ENCODE assay signal across 9 cellular contexts in the genomic region with DNA sequence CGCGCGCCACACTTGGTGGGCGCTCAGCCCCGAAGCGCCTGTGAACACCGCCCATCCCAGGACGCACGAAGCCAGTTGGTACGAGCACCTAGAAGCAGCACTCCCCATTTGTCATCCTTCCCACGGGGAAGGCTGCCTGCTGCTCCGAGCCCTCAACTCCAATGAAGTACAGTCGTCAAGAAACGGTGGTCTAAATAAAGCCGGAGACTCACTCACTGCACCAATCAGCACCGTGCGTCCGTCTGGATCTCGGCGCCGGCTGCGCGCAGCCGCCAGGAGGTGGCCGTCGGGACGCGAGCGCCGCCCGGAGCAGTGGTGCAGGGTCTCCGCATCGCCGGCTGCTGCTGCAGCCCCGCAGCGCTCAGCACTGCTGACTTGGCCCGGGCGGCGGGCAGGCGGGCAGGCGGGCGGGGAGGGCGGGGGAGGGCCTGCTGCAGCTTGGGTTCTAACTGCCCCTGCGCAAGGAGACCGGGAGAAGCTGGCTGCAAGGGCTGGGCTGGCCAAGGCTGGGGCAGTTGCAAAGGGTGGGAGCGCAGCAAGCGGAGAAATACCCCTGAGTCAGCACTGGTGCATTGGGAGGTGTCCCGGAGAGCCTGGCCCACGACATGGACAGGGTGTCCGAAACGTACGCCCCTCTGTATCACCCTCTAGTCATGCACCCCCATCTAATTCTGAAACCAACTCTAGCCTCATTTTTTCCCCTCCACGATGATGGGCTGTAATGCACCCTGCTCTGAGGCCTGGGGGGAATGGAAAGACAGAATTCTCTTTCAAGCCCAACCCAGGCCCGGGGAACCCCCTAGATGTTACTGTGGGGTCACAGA.
DNase-seq lines count a peak whose midpoint lies in the region; ATAC-seq and TF ChIP-seq lines count a peak whose summit lies in the region.
"Had no signal": no experiment of that assay in that cellular context is flagged by ENCODE, and none has a peak within 500 bp of the region (broad histone marks: within the 10 kb centered on the region; RNA-seq: fewer than 3 reads in every experiment).

No MANE protein-coding gene starts in this region.

- H3K4me3 ChIP-seq in foreskin fibroblast (ENCODE audit: low read depth in 1 of 2, low read length in 2 of 2) (peak overlapping the region; percentile 17 to 31), retinal pigment epithelial cell (ENCODE audit: low read length) (peak overlapping the region; percentile 28)

- ATAC-seq in GM21717 (IDR thresholded peaks at IDR 0.05; ENCODE audit: unreplicated experiment) (no peak), HG02763 (IDR thresholded peaks at IDR 0.05; ENCODE audit: unreplicated experiment) (no peak)

- H3K9ac ChIP-seq in ES-I3 (ENCODE audit: low read depth, low read length), result peak overlapping the region; percentile 19; the same call in 1 of the 2 replicates

- H3K4me1 ChIP-seq in ES-I3 (ENCODE audit: insufficient read depth, low read length), result peaks cover 12% of the 10 kb centered on the region

- H3K36me3 ChIP-seq in ES-I3 (ENCODE audit: insufficient read depth, low read length), result no peaks in the 10 kb centered on the region

- DNase-seq in NCI-H524 treated with DMSO at 0.1 percent for 48 hours (lab: John Stamatoyannopoulos, UW) (peak; percentile 23), foreskin fibroblast (peak in 1 of 2 donors; percentile 65), retinal pigment epithelial cell (ENCODE audit: low read depth) (no peak), COLO829 (ENCODE audit: low spot score) (no peak), germinal center (ENCODE audit: low spot score) (no peak)
- DNase-seq: NCI-H187 treated with DMSO at 0.1 percent for 48 hours had no signal

- H3K9me3 ChIP-seq in ES-I3 (ENCODE audit: control insufficient read depth, insufficient read depth, low read length), result no peaks in the 10 kb centered on the region

- TF ChIP-seq CTCF in foreskin fibroblast (IDR thresholded peaks at IDR 0.05; ENCODE audit: low read depth, low read length) (peak; percentile 21), retinal pigment epithelial cell (conservative IDR thresholded peaks at IDR 0.05; ENCODE audit: low read depth, low read length) (peak; percentile 43)
